Comparison of ENCODE assay signal across 8 cellular contexts in the genomic region with DNA sequence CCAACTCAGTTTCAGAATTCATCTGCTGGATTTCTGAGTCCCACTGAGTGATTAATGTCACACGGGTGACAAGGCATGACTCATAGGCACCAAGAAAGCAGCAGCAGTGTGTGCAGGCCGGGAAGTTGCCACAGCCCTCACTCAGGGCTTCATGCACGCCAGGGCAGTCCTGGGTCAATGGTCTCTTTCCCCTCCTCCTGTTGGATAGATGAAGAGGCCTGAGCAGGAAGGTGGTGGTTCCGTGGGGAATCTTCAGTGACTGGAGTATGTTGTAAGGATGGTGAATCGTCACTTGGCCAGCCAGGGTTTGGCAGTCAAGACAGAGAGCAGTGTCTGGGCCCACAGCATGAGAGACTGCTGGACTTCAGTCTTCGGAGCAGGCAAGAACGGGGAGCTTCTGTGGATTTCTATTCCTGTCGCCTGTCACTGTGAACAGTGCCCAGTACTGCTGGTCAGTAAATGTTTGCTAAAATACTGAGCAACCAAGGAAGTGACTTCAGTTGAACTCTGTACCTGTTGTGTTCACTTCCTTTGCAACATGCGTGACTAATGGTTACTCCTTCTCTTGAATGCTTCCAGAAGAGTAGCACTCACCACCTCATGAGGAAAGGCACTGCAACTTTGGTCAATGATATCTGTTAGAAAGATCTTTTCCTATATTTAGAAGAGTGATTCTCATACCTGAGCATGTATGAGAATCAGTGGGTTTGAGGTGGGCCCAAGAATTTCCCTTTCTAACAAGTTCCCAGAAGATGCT.
DNase-seq lines count a peak whose midpoint lies in the region; ATAC-seq and TF ChIP-seq lines count a peak whose summit lies in the region.

No MANE protein-coding gene starts in this region.

- DNase-seq in GM13977 (ENCODE audit: low spot score) (peak; percentile 42), cerebellum (ENCODE audit: low spot score) (peak; percentile 37), GM19238 (ENCODE audit: insufficient read length, low spot score) (no peak), superior temporal gyrus (ENCODE audit: extremely low spot score) (no peak)

- H3K27ac ChIP-seq in muscle layer of duodenum (ENCODE audit: low read length), result peak overlapping the region; percentile 27

- TF ChIP-seq CTCF in GM13977 (IDR thresholded peaks at IDR 0.05; ENCODE audit: extremely low read depth, insufficient read depth, missing control alignments), result peak; percentile 3

- H3K4me1 ChIP-seq in muscle layer of duodenum (ENCODE audit: control insufficient read depth in 1 of 2, insufficient read depth in 2 of 2, low read length in 2 of 2), result peaks cover 7 to 13% of the 10 kb centered on the region in 2 donors

- H3K36me3 ChIP-seq in muscle layer of duodenum (ENCODE audit: control insufficient read depth in 1 of 2, insufficient read depth in 2 of 2, low read length in 2 of 2), result no peaks in the 10 kb centered on the region

- H3K4me3 ChIP-seq in muscle layer of duodenum (ENCODE audit: low read depth in 1 of 2, low read length in 2 of 2), result no peak overlapping the region

- no peaks in the 10 kb centered on the region for H3K9me3 ChIP-seq in muscle layer of duodenum (ENCODE audit: control insufficient read depth in 1 of 2, low read length in 2 of 2)

- no peaks in the 10 kb centered on the region for H3K27me3 ChIP-seq in muscle layer of duodenum (ENCODE audit: low read depth, low read length)

- in situ Hi-C loops in GM13977 (cut with MboI; ENCODE audit: low pct_unique_long_range_greater_than_20kb, low sequenced_read_pairs, unreplicated experiment), result no loop called here

- ATAC-seq in HG02678 (IDR thresholded peaks at IDR 0.05; ENCODE audit: unreplicated experiment) (peak; percentile 53), GM21526 (IDR thresholded peaks at IDR 0.05; ENCODE audit: low FRiP score, unreplicated experiment) (no peak)

TF ChIP-seq in PFSK-1, 5 proteins besides CTCF, POLR2A, EP300 and RAD21:
- no peak for TF ChIP-seq TAF1 (IDR thresholded peaks at IDR 0.05; ENCODE audit: borderline replicate concordance, insufficient read depth, low read length)
- TF ChIP-seq FOXP2 (optimal IDR thresholded peaks at IDR 0.05; ENCODE audit: borderline replicate concordance, extremely low read depth, extremely low read length, insufficient read depth), result peak; percentile 41
- TF ChIP-seq, protein P1, sequence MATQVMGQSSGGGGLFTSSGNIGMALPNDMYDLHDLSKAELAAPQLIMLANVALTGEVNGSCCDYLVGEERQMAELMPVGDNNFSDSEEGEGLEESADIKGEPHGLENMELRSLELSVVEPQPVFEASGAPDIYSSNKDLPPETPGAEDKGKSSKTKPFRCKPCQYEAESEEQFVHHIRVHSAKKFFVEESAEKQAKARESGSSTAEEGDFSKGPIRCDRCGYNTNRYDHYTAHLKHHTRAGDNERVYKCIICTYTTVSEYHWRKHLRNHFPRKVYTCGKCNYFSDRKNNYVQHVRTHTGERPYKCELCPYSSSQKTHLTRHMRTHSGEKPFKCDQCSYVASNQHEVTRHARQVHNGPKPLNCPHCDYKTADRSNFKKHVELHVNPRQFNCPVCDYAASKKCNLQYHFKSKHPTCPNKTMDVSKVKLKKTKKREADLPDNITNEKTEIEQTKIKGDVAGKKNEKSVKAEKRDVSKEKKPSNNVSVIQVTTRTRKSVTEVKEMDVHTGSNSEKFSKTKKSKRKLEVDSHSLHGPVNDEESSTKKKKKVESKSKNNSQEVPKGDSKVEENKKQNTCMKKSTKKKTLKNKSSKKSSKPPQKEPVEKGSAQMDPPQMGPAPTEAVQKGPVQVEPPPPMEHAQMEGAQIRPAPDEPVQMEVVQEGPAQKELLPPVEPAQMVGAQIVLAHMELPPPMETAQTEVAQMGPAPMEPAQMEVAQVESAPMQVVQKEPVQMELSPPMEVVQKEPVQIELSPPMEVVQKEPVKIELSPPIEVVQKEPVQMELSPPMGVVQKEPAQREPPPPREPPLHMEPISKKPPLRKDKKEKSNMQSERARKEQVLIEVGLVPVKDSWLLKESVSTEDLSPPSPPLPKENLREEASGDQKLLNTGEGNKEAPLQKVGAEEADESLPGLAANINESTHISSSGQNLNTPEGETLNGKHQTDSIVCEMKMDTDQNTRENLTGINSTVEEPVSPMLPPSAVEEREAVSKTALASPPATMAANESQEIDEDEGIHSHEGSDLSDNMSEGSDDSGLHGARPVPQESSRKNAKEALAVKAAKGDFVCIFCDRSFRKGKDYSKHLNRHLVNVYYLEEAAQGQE (IDR thresholded peaks at IDR 0.05; ENCODE audit: insufficient read depth in 1 of 2, low read depth in 2 of 2, low read length in 2 of 2), result 0 out of 4 replicates have a peak, but pooled peaks of 1 of the 2 experiments have one; percentile 8

Comparison
In these comparisons a context has a peak if more than half of its experiments do, and no peak if none do; other contexts are left out.
1. DNase-seq: peak in GM13977 (single experiment) and cerebellum (single experiment); none in GM19238 (single experiment) and superior temporal gyrus (single experiment).